In genomic region chr22:20218320-20218872, GRCh38 we compare ENCODE assay signal across 22 cellular contexts. TPM values are rescaled to one million over a fixed set of nuclear protein-coding genes. Genes with fewer than 3 reads are reported as not detected.
DNase-seq lines count a peak whose midpoint lies in the region; ATAC-seq, FAIRE-seq and TF ChIP-seq lines count a peak whose summit lies in the region.
"Had no signal": no experiment of that assay in that cellular context is flagged by ENCODE, and none has a peak within 500 bp of the region (broad histone marks: within the 10 kb centered on the region; RNA-seq: fewer than 3 reads in every experiment).

No MANE protein-coding gene starts in this region.

- H3K79me1 ChIP-seq in H1 (ENCODE audit: low read depth, low read length) = no peaks in the 10 kb centered on the region

- no peak overlapping the region for H3K9ac ChIP-seq in H1 (replicated peaks in 1 of 4; ENCODE audit: extremely low read depth in 1 of 4, low read depth in 3 of 4, low read length in 3 of 4)
- H3K9ac ChIP-seq: BLaER1 treated with 17β-estradiol and CSF1 and Interleukin-3, amounts not matched to agents 10 nM and 100 nM; GM23248 had no signal

- no peak overlapping the region for H2BK12ac ChIP-seq in H1 (ENCODE audit: low read depth, low read length)

- H4K91ac ChIP-seq in H1 (replicated peaks; ENCODE audit: insufficient read length, low read length) = no peak overlapping the region

- no peak overlapping the region for H3K14ac ChIP-seq in H1 (ENCODE audit: insufficient read length)

- H3K9me3 ChIP-seq in HEK293 (ENCODE audit: control insufficient read depth, insufficient read depth, low read depth, low read length) = no peaks in the 10 kb centered on the region
- H3K9me3 ChIP-seq in H1 (ENCODE audit: insufficient read depth in 2 of 2, low read depth in 1 of 2, low read length in 1 of 2) = peaks cover 0 to 2% of the 10 kb centered on the region in 2 experiments; a peak in 1 of 4 replicates
- H3K9me3 ChIP-seq in vagina = no peaks in the 10 kb centered on the region
- H3K9me3 ChIP-seq: Peyer's patch had no signal

- no peak for TF ChIP-seq RAD21 in H1 (IDR thresholded peaks at IDR 0.05 in 1 of 2, conservative IDR thresholded peaks at IDR 0.05 in 1 of 2; ENCODE audit: low read depth in 2 of 2, low read length in 2 of 2)

- ATAC-seq in GM19023 (IDR thresholded peaks at IDR 0.05; ENCODE audit: unreplicated experiment) = no peak

- no peak overlapping the region for H3K23ac ChIP-seq in H1 (ENCODE audit: insufficient read length)

- no peak overlapping the region for H3K4me3 ChIP-seq in HEK293 (ENCODE audit: low read depth, low read length)
- no peak overlapping the region for H3K4me3 ChIP-seq in H1 (ENCODE audit: extremely low read depth in 1 of 4, insufficient read depth in 2 of 4, low read depth in 3 of 4, low read length in 4 of 4)
- H3K4me3 ChIP-seq in vagina = no peak overlapping the region
- H3K4me3 ChIP-seq: BLaER1 treated with 17β-estradiol and CSF1 and Interleukin-3, amounts not matched to agents 10 nM and 100 nM; GM23248; Peyer's patch had no signal

- H4K5ac ChIP-seq in H1 (ENCODE audit: insufficient read length, low read depth, low read length) = no peak overlapping the region

- no peak for TF ChIP-seq EP300 in H1 (IDR thresholded peaks at IDR 0.05; ENCODE audit: borderline replicate concordance in 1 of 2, low read depth in 2 of 2, low read length in 2 of 2)

- POLR2A ChIA-PET in HEK293 (lab: Yijun Ruan, JAX) (no interaction called here), H1 (lab: Charles Lee; ENCODE audit: partially characterized antibody) (no interaction called here)

- H2AFZ ChIP-seq in H1 (ENCODE audit: low read length) = no peak overlapping the region
- H2AFZ ChIP-seq: GM23248 had no signal

- 85% methylated on average over 14 of the region's 14 CpGs; no CpG with 5 or more reads in 1 of the 2 experiments for WGBS in H1 (ENCODE audit: extremely low coverage in 1 of 2, insufficient coverage in 1 of 2, insufficient read length in 1 of 2, insufficient replicate concordance in 2 of 2, low coverage in 1 of 2, low lambda C conversion rate in 2 of 2, missing lambda C conversion rate in 1 of 2), 2 experiments

- H2BK120ac ChIP-seq in H1 (replicated peaks; ENCODE audit: low read depth, low read length) = no peak overlapping the region

- no peak overlapping the region for H2AK5ac ChIP-seq in H1 (ENCODE audit: low read depth, low read length)

- no peaks in the 10 kb centered on the region for H3K4me1 ChIP-seq in HEK293 (ENCODE audit: control insufficient read depth, insufficient read depth, low read length)
- no peaks in the 10 kb centered on the region for H3K4me1 ChIP-seq in H1 (replicated peaks in 1 of 4; ENCODE audit: control insufficient read depth in 3 of 4, insufficient read depth in 4 of 4, low read length in 3 of 4)
- no peaks in the 10 kb centered on the region for H3K4me1 ChIP-seq in vagina
- H3K4me1 ChIP-seq: Caco-2, Peyer's patch had no signal

- H3K27ac ChIP-seq in HEK293 (ENCODE audit: extremely low read depth, low read depth, low read length) (no peak overlapping the region), H1 (ENCODE audit: low read depth, low read length) (no peak overlapping the region), vagina (no peak overlapping the region)
- H3K27ac ChIP-seq: BLaER1 treated with 17β-estradiol and CSF1 and Interleukin-3, amounts not matched to agents 10 nM and 100 nM; GM23248; Peyer's patch had no signal

- no peak overlapping the region for H2BK5ac ChIP-seq in H1 (ENCODE audit: low read depth, low read length)

- no peak overlapping the region for H3K18ac ChIP-seq in H1 (ENCODE audit: extremely low read depth, low read length)

- H4K8ac ChIP-seq in H1 (ENCODE audit: extremely low read depth, insufficient read depth, low read length) = no peak overlapping the region

- H2BK20ac ChIP-seq in H1 (ENCODE audit: low read length) = no peak overlapping the region

- no peaks in the 10 kb centered on the region for H3K23me2 ChIP-seq in H1 (ENCODE audit: low read depth, low read length)

- intact Hi-C loops in vagina (cut with DNase I) = no loop called here

- TF ChIP-seq CTCF in HEK293 (tag by site-specific recombination; IDR thresholded peaks at IDR 0.05) (no peak), H1 (IDR thresholded peaks at IDR 0.05; ENCODE audit: control extremely low read depth in 1 of 3, insufficient read depth in 1 of 3, low read depth in 1 of 3, low read length in 3 of 3) (no peak), vagina (IDR thresholded peaks at IDR 0.05) (no peak)

- no peak overlapping the region for H3K4me2 ChIP-seq in H1 (ENCODE audit: insufficient read depth in 1 of 2, low read depth in 2 of 2, low read length in 2 of 2)

- no peak for FAIRE-seq in H1 (lab: Jason Lieb, UNC)
- FAIRE-seq: GM12892 had no signal

- no peak for TF ChIP-seq POLR2A in H1 (IDR thresholded peaks at IDR 0.05; ENCODE audit: control extremely low read depth in 1 of 2, low read depth in 2 of 2, low read length in 2 of 2)
- no peak for TF ChIP-seq POLR2A in vagina (IDR thresholded peaks at IDR 0.05)

- peak; percentile 25 for DNase-seq in NCI-H524 treated with DMSO at 0.1 percent for 48 hours (lab: John Stamatoyannopoulos, UW)
- no peak for DNase-seq in H1 (ENCODE audit: low read depth in 1 of 2, low spot score in 2 of 2)
- DNase-seq in retina = peak; percentile 67
- no peak for DNase-seq in activated CD4-positive, alpha-beta T cell treated with anti-CD3 and anti-CD28 coated beads, Interleukin-2, amount 50 U/mL, for 1 hour
- no peak for DNase-seq in vagina (ENCODE audit: extremely low spot score in 2 of 2)
- DNase-seq: Caco-2; CD4-positive, alpha-beta memory T cell; DND-41; GM23248; HCEC 1CT; KG1; NCI-H1092; NCI-H1436; NCI-H187 treated with DMSO at 0.1 percent for 48 hours; NCI-H2107; NCI-H526 treated with DMSO at 0.1 percent for 48 hours; NK-92 treated with Interleukin-12 subunit alpha and Interleukin-12 subunit beta, amount 100 ng/mL, for 24 hours; Peyer's patch had no signal

- H2BK15ac ChIP-seq in H1 (ENCODE audit: low read length) = 0 out of 2 replicates have a peak overlapping the region, but pooled peaks have one; percentile 10

- H3K56ac ChIP-seq in H1 (replicated peaks; ENCODE audit: insufficient read length, low read depth, low read length) = no peak overlapping the region

- H3K36me3 ChIP-seq in HEK293 (ENCODE audit: control insufficient read depth in 2 of 2, insufficient read depth in 1 of 2, low read length in 2 of 2) (no peaks in the 10 kb centered on the region), H1 (ENCODE audit: control insufficient read depth in 2 of 4, insufficient read depth in 4 of 4, low read length in 3 of 4) (no peaks in the 10 kb centered on the region), vagina (no peaks in the 10 kb centered on the region)
- H3K36me3 ChIP-seq: BLaER1 treated with 17β-estradiol and CSF1 and Interleukin-3, amounts not matched to agents 10 nM and 100 nM; Peyer's patch had no signal

- H3K79me2 ChIP-seq in H1 (ENCODE audit: control insufficient read depth in 1 of 2, insufficient read depth in 2 of 2, low read length in 2 of 2) = no peaks in the 10 kb centered on the region

- no peaks in the 10 kb centered on the region for H4K20me1 ChIP-seq in H1 (replicated peaks in 1 of 2; ENCODE audit: control insufficient read depth in 1 of 2, insufficient read depth in 2 of 2, low read length in 2 of 2)

- H3K27me3 ChIP-seq in H1 (replicated peaks in 1 of 4; ENCODE audit: control insufficient read depth in 3 of 4, extremely low read depth in 1 of 4, insufficient read depth in 3 of 4, low read length in 3 of 4) (no peaks in the 10 kb centered on the region), vagina (no peaks in the 10 kb centered on the region)
- H3K27me3 ChIP-seq: Peyer's patch had no signal

- CTCF ChIA-PET in HEK293 (lab: Yijun Ruan, JAX) = interaction anchor here (0.6 to 1.1 kb wide), 2 partner anchors 19 to 488 kb away, joined by 3 to 4 read pairs; no protein-coding TSS in a partner anchor
- CTCF ChIA-PET in H1 (lab: Charles Lee; ENCODE audit: partially characterized antibody) = interaction anchor here (0.8 kb wide), 1 partner anchor 20 kb away, joined by 3 read pairs; no protein-coding TSS in a partner anchor

- H3K4ac ChIP-seq in H1 (replicated peaks; ENCODE audit: insufficient read length, low read depth, low read length) = no peak overlapping the region

TF ChIP-seq in HEK293, 187 proteins besides CTCF, POLR2A, EP300 and RAD21 (continues in another document):
- TF ChIP-seq ZNF521 (tag by site-specific recombination; IDR thresholded peaks at IDR 0.05) (no peak), ZNF677 (tag by site-specific recombination; IDR thresholded peaks at IDR 0.05) (no peak)

TF ChIP-seq in H1, 55 proteins besides CTCF, POLR2A, EP300 and RAD21:
- TF ChIP-seq CHD1 (IDR thresholded peaks at IDR 0.05; ENCODE audit: low read depth, low read length) (no peak), CBX8 (IDR thresholded peaks at IDR 0.05; ENCODE audit: borderline replicate concordance, low read depth, low read length) (no peak), SAP30 (IDR thresholded peaks at IDR 0.05; ENCODE audit: insufficient read depth, insufficient replicate concordance, low read length) (no peak), TAF7 (optimal IDR thresholded peaks at IDR 0.05; ENCODE audit: borderline replicate concordance, low read depth, low read length) (no peak), BCL11A (IDR thresholded peaks at IDR 0.05; ENCODE audit: low read depth in 2 of 2, low read length in 2 of 2) (no peak), PHF8 (conservative IDR thresholded peaks at IDR 0.05; ENCODE audit: low read depth, low read length) (no peak), E2F6 (IDR thresholded peaks at IDR 0.05) (no peak), ASH2L (IDR thresholded peaks at IDR 0.05; ENCODE audit: low read length) (no peak)

RNA-seq across cellular contexts. Expression of gene RTN4R, which starts 49.7 kb away (rescaled TPM):
- 21.8 and 22.5 TPM in 2 replicates for total RNA-seq in H1 (2021; fragmentation: NEBNext Ultra II Directional; extraction: Animal tissue kit (Norgen Biotek cat#: 25700))
- polyA plus RNA-seq in H1 (2011; rRNA removed) = 41.3 and 51.5 TPM in 2 replicates
- 24.6 TPM for polyA plus RNA-seq in H1 (2011; cell fraction: cytosol; rRNA removed)
- polyA plus RNA-seq in H1 (2011; cell fraction: nucleus; rRNA removed) = 24.0 TPM
- polyA plus RNA-seq in H1 (2012, experiment 1 of 2) = 11.0 to 25.6 TPM (median 23.1 TPM) in 4 replicates
- polyA plus RNA-seq in H1 (2012, experiment 2 of 2) = 19.1 TPM
- polyA plus RNA-seq in H1 (2013, experiment 1 of 2) = 30.2 TPM
- 29.2 TPM for polyA plus RNA-seq in H1 (2013, experiment 2 of 2)
- polyA minus RNA-seq in H1 (2011; rRNA and poly(A)+ RNA removed) = 10.5 and 13.6 TPM in 2 replicates
- 23.1 TPM for polyA minus RNA-seq in H1 (2011; cell fraction: cytosol; rRNA and poly(A)+ RNA removed)
- polyA minus RNA-seq in H1 (2011; cell fraction: nucleus; rRNA and poly(A)+ RNA removed) = 9.8 TPM
- total RNA-seq in vagina = 4.2 TPM
- total RNA-seq: GM23248 had no signal

Comparison
In these comparisons a context has a peak if more than half of its experiments do, and no peak if none do; other contexts are left out.
1. DNase-seq: peak in NCI-H524 treated with DMSO at 0.1 percent for 48 hours (single experiment) and retina (single experiment); none in H1 (0 of 2), activated CD4-positive, alpha-beta T cell treated with anti-CD3 and anti-CD28 coated beads, Interleukin-2, amount 50 U/mL, for 1 hour (single experiment) and vagina (0 of 2).